8 cellular contexts compared by ENCODE assay signal in genomic region chr11:63490551-63491239, GRCh38. TPM values are rescaled to one million over a fixed set of nuclear protein-coding genes. Genes with fewer than 3 reads are reported as not detected.
DNase-seq lines count a peak whose midpoint lies in the region; ATAC-seq and TF ChIP-seq lines count a peak whose summit lies in the region.

Gene PLAAT5, minus strand, starts transcription at chr11:63491167. Its CDS starts 133 bp downstream, at chr11:63491034.

- ATAC-seq in left ventricle myocardium superior (peak; percentile 88), GM18498 (IDR thresholded peaks at IDR 0.05; ENCODE audit: unreplicated experiment) (no peak)

- no peaks in the 10 kb centered on the region for H3K36me3 Mint-ChIP-seq in activated naive CD8-positive, alpha-beta T cell treated with anti-CD3 and anti-CD28 coated beads for 36 hours

- no peak for TF ChIP-seq POLR2A in prostate gland (IDR thresholded peaks at IDR 0.05)

- peaks cover 13% of the 10 kb centered on the region for H3K4me1 Mint-ChIP-seq in activated naive CD8-positive, alpha-beta T cell treated with anti-CD3 and anti-CD28 coated beads for 36 hours

- H3K27me3 Mint-ChIP-seq in activated naive CD8-positive, alpha-beta T cell treated with anti-CD3 and anti-CD28 coated beads for 36 hours: peaks cover 34% of the 10 kb centered on the region

- no peaks in the 10 kb centered on the region for H3K27me3 ChIP-seq in prostate gland (replicated peaks; ENCODE audit: insufficient read depth)

- DNase-seq in HT-29 (ENCODE audit: low spot score) (peak; percentile 26), left ventricle myocardium superior (peak; percentile 69), prostate gland (ENCODE audit: low spot score) (no peak), SIG-M5 treated with dmso at 0.1 percent for 504 hours (lab: John Stamatoyannopoulos, UW; ENCODE audit: unreplicated experiment) (no peak), COLO668 (lab: John Stamatoyannopoulos, UW; ENCODE audit: unreplicated experiment) (no peak), NCI-H128 (lab: John Stamatoyannopoulos, UW; ENCODE audit: unreplicated experiment) (no peak)
- peak; percentile 28 for DNase-seq in activated naive CD8-positive, alpha-beta T cell treated with anti-CD3 and anti-CD28 coated beads for 36 hours

- no peaks in the 10 kb centered on the region for H3K36me3 ChIP-seq in prostate gland

- H3K9me3 ChIP-seq in prostate gland: no peaks in the 10 kb centered on the region

- H3K27ac Mint-ChIP-seq in activated naive CD8-positive, alpha-beta T cell treated with anti-CD3 and anti-CD28 coated beads for 36 hours: no peak within 1 kb of the TSS

- H3K27ac ChIP-seq in prostate gland: peak within 1 kb of the TSS; percentile 38 to 62

- TF ChIP-seq CTCF in prostate gland (IDR thresholded peaks at IDR 0.05): no peak

- peak within 1 kb of the TSS; percentile 75 for H3K4me3 Mint-ChIP-seq in activated naive CD8-positive, alpha-beta T cell treated with anti-CD3 and anti-CD28 coated beads for 36 hours

- no peaks in the 10 kb centered on the region for H3K4me1 ChIP-seq in prostate gland (replicated peaks)

- intact Hi-C loops in left ventricle myocardium superior (cut with micrococcal nuclease): no loop called here
- intact Hi-C loops in prostate gland (cut with DNase I): loop anchor here (5.0 kb wide), 1 partner anchor 42 kb away; no protein-coding TSS in a partner anchor

- peaks cover 6% of the 10 kb centered on the region for H3K9me3 Mint-ChIP-seq in activated naive CD8-positive, alpha-beta T cell treated with anti-CD3 and anti-CD28 coated beads for 36 hours

- 12% methylated on average over 42 of the region's 60 CpGs for WGBS in prostate gland

- peak within 1 kb of the TSS; percentile 31 to 35 for H3K4me3 ChIP-seq in prostate gland

RNA-seq across cellular contexts. Expression of gene PLAAT5, which starts in this region (rescaled TPM):
- total RNA-seq in HT-29 (2014; rRNA removed; shearing (Covaris generic)): 0.21 and 0.79 TPM in 2 replicates
- total RNA-seq in activated naive CD8-positive, alpha-beta T cell treated with anti-CD3 and anti-CD28 coated beads for 36 hours: under 1 TPM in 1 of 2 experiments, not detected in 1; 0.18 TPM
- 1.5 TPM for total RNA-seq in left ventricle myocardium superior
- total RNA-seq in prostate gland: 10 to 100 TPM in 1 of 2 donors, not detected in 1; 25.7 TPM

Comparison
In these comparisons a context has a peak if more than half of its experiments do, and no peak if none do; other contexts are left out.
1. Peak in DNase-seq in HT-29; RNA of the gene not detected or under 1 TPM.
2. Peak in DNase-seq in activated naive CD8-positive, alpha-beta T cell treated with anti-CD3 and anti-CD28 coated beads for 36 hours; RNA of the gene not detected or under 1 TPM.